20 cellular contexts compared by ENCODE assay signal in the genomic region with DNA sequence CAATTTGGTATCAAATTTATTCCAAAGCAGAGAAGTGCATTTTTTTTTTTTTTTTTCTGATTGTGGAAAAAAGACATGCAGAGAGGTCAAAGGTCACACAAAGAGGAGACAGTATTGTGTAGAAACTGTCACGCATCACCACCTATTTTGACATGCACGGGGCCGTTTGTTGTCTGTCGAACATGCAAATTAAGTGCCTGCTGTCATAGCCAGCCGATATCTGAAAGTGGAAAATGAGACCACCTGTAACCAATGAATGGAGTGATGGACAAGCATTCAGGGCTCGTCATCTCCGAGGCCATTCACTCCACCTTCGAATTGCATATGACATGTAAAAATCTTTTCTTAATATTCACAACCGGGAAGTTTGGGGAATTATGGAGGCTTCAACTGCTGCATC.
DNase-seq lines count a peak whose midpoint lies in the region; ATAC-seq, FAIRE-seq and TF ChIP-seq lines count a peak whose summit lies in the region.
"Had no signal": no experiment of that assay in that cellular context is flagged by ENCODE, and none has a peak within 500 bp of the region (broad histone marks: within the 10 kb centered on the region; RNA-seq: fewer than 3 reads in every experiment).

No MANE protein-coding gene starts in this region.

- H3K9me3 Mint-ChIP-seq in MCF 10A (ENCODE audit: unreplicated experiment) = no peaks in the 10 kb centered on the region
- peaks cover 13% of the 10 kb centered on the region for H3K9me3 Mint-ChIP-seq in activated CD4-positive, alpha-beta T cell treated with anti-CD3 and anti-CD28 coated beads, Interleukin-2, amount 10 ng/mL, durations not matched to agents 7 days and 5 days
- peaks cover 16% of the 10 kb centered on the region for H3K9me3 Mint-ChIP-seq in activated CD8-positive, alpha-beta T cell treated with anti-CD3 and anti-CD28 coated beads for 36 hours

- H3K27me3 Mint-ChIP-seq in MCF 10A (ENCODE audit: insufficient read depth, unreplicated experiment) = no peaks in the 10 kb centered on the region
- no peaks in the 10 kb centered on the region for H3K27me3 Mint-ChIP-seq in activated CD4-positive, alpha-beta T cell treated with anti-CD3 and anti-CD28 coated beads, Interleukin-2, amount 10 ng/mL, durations not matched to agents 7 days and 5 days
- H3K27me3 Mint-ChIP-seq in activated CD8-positive, alpha-beta T cell treated with anti-CD3 and anti-CD28 coated beads for 36 hours = no peaks in the 10 kb centered on the region
- H3K27me3 Mint-ChIP-seq: B cell, T-cell had no signal

- H3K27me3 ChIP-seq in breast epithelium (no peaks in the 10 kb centered on the region), GM12878 (replicated peaks in 1 of 2; ENCODE audit: control insufficient read depth in 2 of 2, insufficient read depth in 2 of 2, low read length in 1 of 2) (no peaks in the 10 kb centered on the region)
- H3K27me3 ChIP-seq: SJCRH30 had no signal

- no peaks in the 10 kb centered on the region for H3K79me2 ChIP-seq in GM12878 (ENCODE audit: control insufficient read depth, insufficient read depth, low read length)

- peak overlapping the region; percentile 43 for H3K27ac Mint-ChIP-seq in MCF 10A (ENCODE audit: low read depth, unreplicated experiment)
- H3K27ac Mint-ChIP-seq in activated CD4-positive, alpha-beta T cell treated with anti-CD3 and anti-CD28 coated beads, Interleukin-2, amount 10 ng/mL, durations not matched to agents 7 days and 5 days = no peak overlapping the region
- no peak overlapping the region for H3K27ac Mint-ChIP-seq in activated CD8-positive, alpha-beta T cell treated with anti-CD3 and anti-CD28 coated beads for 36 hours
- H3K27ac Mint-ChIP-seq: B cell; CD8-positive, alpha-beta T cell; T-cell had no signal

- CTCF ChIA-PET in MCF 10A (lab: Yijun Ruan, JAX) = no interaction called here
- CTCF ChIA-PET in GM12878 (lab: Yijun Ruan, JAX) = no interaction called here
- CTCF ChIA-PET in activated CD4-positive, alpha-beta T cell treated with anti-CD3 and anti-CD28 coated beads, Interleukin-2, amount 10 ng/mL, durations not matched to agents 7 days and 5 days (lab: Charles Lee) = no interaction called here
- CTCF ChIA-PET in activated CD8-positive, alpha-beta T cell treated with anti-CD3 and anti-CD28 coated beads for 36 hours (lab: Charles Lee) = no interaction called here

- H3K4me3 Mint-ChIP-seq in MCF 10A (ENCODE audit: unreplicated experiment) = no peak overlapping the region
- H3K4me3 Mint-ChIP-seq in activated CD4-positive, alpha-beta T cell treated with anti-CD3 and anti-CD28 coated beads, Interleukin-2, amount 10 ng/mL, durations not matched to agents 7 days and 5 days = no peak overlapping the region
- no peak overlapping the region for H3K4me3 Mint-ChIP-seq in activated CD8-positive, alpha-beta T cell treated with anti-CD3 and anti-CD28 coated beads for 36 hours
- H3K4me3 Mint-ChIP-seq: B cell; CD8-positive, alpha-beta T cell; T-cell had no signal

- no peak for DNase-seq in MCF 10A (ENCODE audit: unreplicated experiment)
- DNase-seq in breast epithelium (ENCODE audit: low spot score in 2 of 2) = no peak
- DNase-seq in NCI-H2171 treated with DMSO at 0.1 percent for 48 hours (lab: John Stamatoyannopoulos, UW) = peak; percentile 62
- no peak for DNase-seq in GM12878 (ENCODE audit: low read depth, low spot score)
- peak; percentile 39 for DNase-seq in retina
- no peak for DNase-seq in activated CD4-positive, alpha-beta T cell treated with anti-CD3 and anti-CD28 coated beads, Interleukin-2, amount 10 ng/mL, durations not matched to agents 7 days and 5 days
- DNase-seq in activated CD8-positive, alpha-beta T cell treated with anti-CD3 and anti-CD28 coated beads for 36 hours = no peak
- DNase-seq in NCI-H2227 treated with DMSO at 0.1 percent for 48 hours (lab: John Stamatoyannopoulos, UW) = no peak
- DNase-seq: CD8-positive, alpha-beta T cell; DMS 273 treated with DMSO at 0.1 percent for 48 hours; EL; H7; Kasumi-1; NCI-H1417 treated with DMSO at 0.1 percent for 48 hours; NCI-H2107; NCI-H510A treated with DMSO at 0.1 percent for 48 hours; SJCRH30; T-cell; T1000 had no signal

- POLR2A ChIA-PET in MCF 10A (lab: Yijun Ruan, JAX) (no interaction called here), GM12878 (lab: Charles Lee) (no interaction called here)
- POLR2A ChIA-PET in activated CD4-positive, alpha-beta T cell treated with anti-CD3 and anti-CD28 coated beads, Interleukin-2, amount 10 ng/mL, durations not matched to agents 7 days and 5 days (lab: Charles Lee) = no interaction called here
- POLR2A ChIA-PET in activated CD8-positive, alpha-beta T cell treated with anti-CD3 and anti-CD28 coated beads for 36 hours (lab: Charles Lee) = no interaction called here

- FAIRE-seq in GM12878 (lab: Jason Lieb, UNC) = no peak

- SMC1A ChIA-PET in GM12878 (lab: Charles Lee; ENCODE audit: uncharacterized antibody, unreplicated experiment) = no interaction called here

- TF ChIP-seq CTCF in MCF 10A (IDR thresholded peaks at IDR 0.05; ENCODE audit: unreplicated experiment) (no peak), breast epithelium (IDR thresholded peaks at IDR 0.05) (no peak), GM12878 (IDR thresholded peaks at IDR 0.05 in 2 of 3, conservative IDR thresholded peaks at IDR 0.05 in 1 of 3; ENCODE audit: control insufficient read depth in 2 of 3, extremely low read depth in 1 of 3, insufficient read depth in 1 of 3, low read depth in 3 of 3, low read length in 3 of 3) (no peak)
- no peak for TF ChIP-seq CTCF in activated CD8-positive, alpha-beta T cell treated with anti-CD3 and anti-CD28 coated beads for 36 hours (IDR thresholded peaks at IDR 0.05)

- H3K4me3 ChIP-seq in breast epithelium (no peak overlapping the region), GM12878 (no peak overlapping the region)
- H3K4me3 ChIP-seq: SJCRH30 had no signal

- no peaks in the 10 kb centered on the region for H3K4me1 ChIP-seq in breast epithelium
- no peaks in the 10 kb centered on the region for H3K4me1 ChIP-seq in GM12878 (ENCODE audit: control insufficient read depth, insufficient read depth, low read length)
- H3K4me1 ChIP-seq: SJCRH30 had no signal

- RAD21 ChIA-PET in GM12878 (lab: Charles Lee; ENCODE audit: unreplicated experiment) = no interaction called here

- no peaks in the 10 kb centered on the region for H4K20me1 ChIP-seq in GM12878 (ENCODE audit: control insufficient read depth, insufficient read depth)

- H3K36me3 ChIP-seq in breast epithelium (no peaks in the 10 kb centered on the region), GM12878 (ENCODE audit: control insufficient read depth in 2 of 2, insufficient read depth in 2 of 2, low read length in 1 of 2) (no peaks in the 10 kb centered on the region)
- H3K36me3 ChIP-seq: SJCRH30 had no signal

- ATAC-seq in GM12878 = no peak
- ATAC-seq in activated CD8-positive, alpha-beta T cell treated with anti-CD3 and anti-CD28 coated beads for 36 hours = no peak
- ATAC-seq: CD8-positive, alpha-beta T cell; T-cell had no signal

- H3K27ac ChIP-seq in breast epithelium (no peak overlapping the region), GM12878 (ENCODE audit: control insufficient read depth, insufficient read depth) (no peak overlapping the region)
- H3K27ac ChIP-seq: SJCRH30 had no signal

- no peak overlapping the region for H3K9ac ChIP-seq in GM12878 (ENCODE audit: control insufficient read depth, insufficient read depth, low read length)

- WGBS in GM12878 (ENCODE audit: insufficient coverage, insufficient replicate concordance, low lambda C conversion rate, missing lambda C conversion rate) = 13% methylated on average over 9 of the region's 9 CpGs

- BruUV-seq in MCF 10A (replicated peaks; lab: Mats Ljungman, UMichigan) (no TSS peak), GM12878 (replicated peaks; lab: Mats Ljungman, UMichigan) (no TSS peak)

- H3K36me3 Mint-ChIP-seq in MCF 10A (ENCODE audit: insufficient read depth, unreplicated experiment) = no peaks in the 10 kb centered on the region
- no peaks in the 10 kb centered on the region for H3K36me3 Mint-ChIP-seq in activated CD4-positive, alpha-beta T cell treated with anti-CD3 and anti-CD28 coated beads, Interleukin-2, amount 10 ng/mL, durations not matched to agents 7 days and 5 days (ENCODE audit: low read depth)
- no peaks in the 10 kb centered on the region for H3K36me3 Mint-ChIP-seq in activated CD8-positive, alpha-beta T cell treated with anti-CD3 and anti-CD28 coated beads for 36 hours (ENCODE audit: low read depth)
- H3K36me3 Mint-ChIP-seq: CD8-positive, alpha-beta T cell; T-cell had no signal

- intact Hi-C loops in MCF 10A (cut with micrococcal nuclease) (no loop called here), breast epithelium (cut with DNase I; ENCODE audit: low total_unique reads) (no loop called here), GM12878 (cut with micrococcal nuclease; ENCODE audit: unreplicated experiment) (no loop called here)
- intact Hi-C loops in activated CD8-positive, alpha-beta T cell treated with anti-CD3 and anti-CD28 coated beads for 36 hours (cut with micrococcal nuclease) = no loop called here

- peaks cover 0 to 12% of the 10 kb centered on the region in 2 donors for H3K9me3 ChIP-seq in breast epithelium
- H3K9me3 ChIP-seq in GM12878 (replicated peaks; ENCODE audit: control insufficient read depth, insufficient read depth, low read length) = no peaks in the 10 kb centered on the region; the same call in 2 of the 3 replicates
- H3K9me3 ChIP-seq: SJCRH30 had no signal

- H2AFZ ChIP-seq in GM12878 (ENCODE audit: control insufficient read depth, low read depth, low read length) = no peak overlapping the region

- H3K4me2 ChIP-seq in GM12878 (ENCODE audit: control insufficient read depth, insufficient read depth) = no peak overlapping the region

- TF ChIP-seq EP300 in GM12878 (IDR thresholded peaks at IDR 0.05; ENCODE audit: borderline replicate concordance in 1 of 2, control insufficient read depth in 1 of 2, low read depth in 2 of 2, low read length in 2 of 2) = no peak

- in situ Hi-C loops in GM12878 (cut with MboI) = no loop called here

- no peak for TF ChIP-seq POLR2A in breast epithelium (IDR thresholded peaks at IDR 0.05)
- TF ChIP-seq POLR2A in GM12878 (IDR thresholded peaks at IDR 0.05; ENCODE audit: low read depth, low read length) = no peak

- TF ChIP-seq RAD21 in GM12878 (IDR thresholded peaks at IDR 0.05; ENCODE audit: insufficient read depth, low read depth, low read length) = no peak

- H3K4me1 Mint-ChIP-seq in MCF 10A (ENCODE audit: insufficient read depth, unreplicated experiment) = no peaks in the 10 kb centered on the region
- no peaks in the 10 kb centered on the region for H3K4me1 Mint-ChIP-seq in activated CD4-positive, alpha-beta T cell treated with anti-CD3 and anti-CD28 coated beads, Interleukin-2, amount 10 ng/mL, durations not matched to agents 7 days and 5 days
- H3K4me1 Mint-ChIP-seq in activated CD8-positive, alpha-beta T cell treated with anti-CD3 and anti-CD28 coated beads for 36 hours (ENCODE audit: low read depth) = no peaks in the 10 kb centered on the region
- H3K4me1 Mint-ChIP-seq: B cell, T-cell had no signal

Comparison
In these comparisons a context has a peak if more than half of its experiments do, and no peak if none do; other contexts are left out.
1. DNase-seq: peak in NCI-H2171 treated with DMSO at 0.1 percent for 48 hours (single experiment) and retina (single experiment); none in MCF 10A (single experiment), breast epithelium (0 of 2), GM12878 (single experiment), activated CD4-positive, alpha-beta T cell treated with anti-CD3 and anti-CD28 coated beads, Interleukin-2, amount 10 ng/mL, durations not matched to agents 7 days and 5 days (single experiment), activated CD8-positive, alpha-beta T cell treated with anti-CD3 and anti-CD28 coated beads for 36 hours (single experiment) and NCI-H2227 treated with DMSO at 0.1 percent for 48 hours (single experiment).